In the genomic region with DNA sequence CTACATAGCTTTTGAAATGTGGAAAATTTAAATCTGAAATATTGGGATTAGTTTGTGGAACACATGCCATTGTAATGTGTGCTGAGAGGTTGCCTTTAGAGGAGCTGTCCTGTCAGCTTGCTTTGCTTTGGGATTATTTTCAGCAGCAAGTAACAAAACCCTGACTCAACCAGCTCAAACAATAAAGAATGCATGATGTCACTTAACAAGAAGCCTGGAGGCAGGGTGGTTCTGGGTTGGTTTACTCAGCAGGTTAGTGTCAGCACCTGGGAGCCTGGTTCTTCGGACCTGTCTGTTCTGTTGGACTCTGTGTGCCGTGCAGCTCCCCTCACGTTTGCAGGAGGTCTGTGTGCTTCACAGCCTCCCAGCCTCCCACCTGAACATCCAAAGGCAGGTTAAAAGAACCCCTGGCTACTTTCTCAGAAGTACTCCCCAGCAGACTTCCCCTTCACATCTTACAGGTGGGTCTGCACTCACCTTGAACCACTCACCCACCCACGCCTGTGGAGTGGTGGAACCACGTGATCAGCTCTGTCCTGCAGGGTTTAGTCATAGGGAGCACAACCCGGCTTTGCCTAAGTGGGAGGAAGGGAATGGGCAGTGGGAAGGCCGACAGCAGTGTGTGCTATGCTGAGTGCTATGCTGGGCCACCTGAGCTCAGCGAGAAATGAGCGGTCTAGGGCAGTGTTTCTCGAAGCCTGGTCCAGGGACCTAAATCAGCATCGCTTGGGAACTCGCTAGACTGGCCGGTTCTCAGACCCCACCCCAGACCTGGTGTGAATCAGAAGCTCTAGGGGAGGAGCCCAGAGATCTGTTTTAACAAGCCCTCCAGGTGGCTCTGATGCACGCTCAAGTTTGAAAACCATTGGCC, we compare ENCODE assay signal across 8 cellular contexts. TPM values are rescaled to one million over a fixed set of nuclear protein-coding genes. Genes with fewer than 3 reads are reported as not detected.
DNase-seq lines count a peak whose midpoint lies in the region; ATAC-seq and TF ChIP-seq lines count a peak whose summit lies in the region.

No MANE protein-coding gene starts in this region.

- H3K4me1 Mint-ChIP-seq in T-cell = peaks cover 84 to 89% (median 87%) of the 10 kb centered on the region in 3 donors

- peak overlapping the region; percentile 50 for H3K27ac ChIP-seq in fibroblast of lung (ENCODE audit: insufficient read depth, low read length)

- peak overlapping the region; percentile 96 to 98 for H3K27ac Mint-ChIP-seq in T-cell

- DNase-seq in activated T-cell treated with anti-CD3 and anti-CD28 coated beads, Interleukin-2, amount 50 U/mL, for 1 hour = peak; percentile 50
- DNase-seq in activated T-cell treated with anti-CD3 and anti-CD28 coated beads for 4 hours = no peak
- peak in 2 of 34 experiments; percentile 24 to 34 for DNase-seq in T-cell
- peak; percentile 70 to 95 for DNase-seq in fibroblast of lung (ENCODE audit: low read depth in 2 of 2)
- peak; percentile 56 for DNase-seq in skeletal muscle cell (ENCODE audit: low read depth)
- no peak for DNase-seq in NCI-H1105 treated with DMSO at 0.1 percent for 48 hours (lab: John Stamatoyannopoulos, UW)
- DNase-seq in activated gamma-delta T cell treated with Interleukin-2 at 50 U/mL for 16 hours = no peak
- no peak for DNase-seq in medulla oblongata (ENCODE audit: extremely low spot score)

- CTCF ChIA-PET in T-cell (lab: Charles Lee) = interaction anchor here (0.6 to 3.8 kb wide), 14 partner anchors 8 to 157 kb away, joined by 3 to 11 read pairs (median 4); a partner anchor contains a TSS

- no peak overlapping the region for H3K9ac ChIP-seq in fibroblast of lung (ENCODE audit: insufficient read depth, low read length)

- H3K36me3 Mint-ChIP-seq in T-cell = peaks cover 6% of the 10 kb centered on the region

- no peaks in the 10 kb centered on the region for H3K79me2 ChIP-seq in fibroblast of lung (ENCODE audit: control insufficient read depth, insufficient read depth, low read length)

- H3K4me3 ChIP-seq in fibroblast of lung (replicated peaks in 1 of 4; ENCODE audit: control extremely low read depth in 1 of 4, insufficient read depth in 1 of 4, low read depth in 3 of 4, low read length in 4 of 4) (no peak overlapping the region), skeletal muscle cell (ENCODE audit: low read depth, low read length) (no peak overlapping the region)

- peak overlapping the region; percentile 75 to 79 (median 76) for H3K4me3 Mint-ChIP-seq in T-cell

- H3K27me3 Mint-ChIP-seq in T-cell = no peaks in the 10 kb centered on the region

- peak overlapping the region; percentile 48 for H3K4me2 ChIP-seq in fibroblast of lung (ENCODE audit: extremely low read depth, insufficient read depth, low read length)

- peaks cover 31% of the 10 kb centered on the region for H3K4me1 ChIP-seq in fibroblast of lung (ENCODE audit: control insufficient read depth, extremely low read depth, insufficient read depth, low read length)

- no peaks in the 10 kb centered on the region for H3K36me3 ChIP-seq in fibroblast of lung (ENCODE audit: control insufficient read depth, insufficient read depth, low read length)

- TF ChIP-seq CTCF in fibroblast of lung (conservative IDR thresholded peaks at IDR 0.05 in 1 of 2, IDR thresholded peaks at IDR 0.05 in 1 of 2; ENCODE audit: low read depth in 1 of 2, low read length in 2 of 2) = no peak

- H3K27me3 ChIP-seq in fibroblast of lung (ENCODE audit: control insufficient read depth, insufficient read depth, low read length) = no peaks in the 10 kb centered on the region

- no peak overlapping the region for H2AFZ ChIP-seq in fibroblast of lung (ENCODE audit: low read length)

- H3K9me3 ChIP-seq in fibroblast of lung (ENCODE audit: control insufficient read depth, insufficient read depth, low read depth, low read length) = no peaks in the 10 kb centered on the region

- ATAC-seq in T-cell (replicated peaks in 1 of 4) = peak in 3 of 4 experiments; percentile 10 to 24 (median 16)

- no peaks in the 10 kb centered on the region for H4K20me1 ChIP-seq in fibroblast of lung (ENCODE audit: control insufficient read depth, extremely low read depth, insufficient read depth, low read length)

- POLR2A ChIA-PET in T-cell (lab: Charles Lee) = interaction anchor here (0.6 to 1.2 kb wide), 6 partner anchors 9 to 45 kb away, joined by 3 to 4 read pairs (median 4); a partner anchor contains a TSS

- no peaks in the 10 kb centered on the region for H3K9me3 Mint-ChIP-seq in T-cell

RNA-seq across cellular contexts. Expression of a gene that starts 20.4 kb away (rescaled TPM):
- total RNA-seq in T-cell (100 to 1,000 TPM in 1 of 5 donors, 10 to 100 TPM in 4; 60.7 to 115 (median 72.6) TPM), fibroblast of lung (7.2 and 15.0 TPM in 2 replicates)
- polyA plus RNA-seq in fibroblast of lung = 7.7 and 12.5 TPM in 2 replicates
- polyA plus RNA-seq in fibroblast of lung (2012) = 7.3 and 10.5 TPM in 2 replicates
- 8.1 and 22.0 TPM in 2 replicates for polyA minus RNA-seq in fibroblast of lung (ENCODE audit: low replicate concordance)

Comparison
In these comparisons a context has a peak if more than half of its experiments do, and no peak if none do; other contexts are left out.
1. DNase-seq: peak in activated T-cell treated with anti-CD3 and anti-CD28 coated beads, Interleukin-2, amount 50 U/mL, for 1 hour (single experiment), fibroblast of lung (2 of 2) and skeletal muscle cell (single experiment); none in activated T-cell treated with anti-CD3 and anti-CD28 coated beads for 4 hours (single experiment), NCI-H1105 treated with DMSO at 0.1 percent for 48 hours (single experiment), activated gamma-delta T cell treated with Interleukin-2 at 50 U/mL for 16 hours (single experiment) and medulla oblongata (single experiment).